34 cellular contexts compared by ENCODE assay signal in the genomic region with DNA sequence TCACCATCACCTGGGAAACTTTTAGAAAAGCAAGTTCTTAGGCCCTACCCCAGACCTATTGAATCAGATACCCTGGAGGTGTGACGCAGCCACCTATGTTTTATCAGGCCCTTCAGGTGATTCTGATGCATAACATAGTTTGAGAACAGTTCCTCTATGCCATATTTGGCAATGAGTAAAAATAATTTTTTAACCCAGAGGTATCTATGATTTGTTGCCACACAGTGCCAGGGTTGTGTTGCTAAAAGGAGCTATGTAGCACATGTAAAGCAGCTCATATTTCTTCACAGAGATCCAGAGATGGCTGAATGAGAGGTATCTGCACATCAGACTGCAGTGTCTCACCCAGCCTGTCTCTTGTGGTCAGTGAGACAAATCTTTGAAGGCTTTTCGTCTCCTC.
DNase-seq lines count a peak whose midpoint lies in the region; ATAC-seq and TF ChIP-seq lines count a peak whose summit lies in the region.
"Had no signal": no experiment of that assay in that cellular context is flagged by ENCODE, and none has a peak within 500 bp of the region (broad histone marks: within the 10 kb centered on the region; RNA-seq: fewer than 3 reads in every experiment).

No MANE protein-coding gene starts in this region.

- no peak overlapping the region for H2BK120ac ChIP-seq in trophoblast cell (ENCODE audit: insufficient read depth, low read length, poor library complexity)

- H3K27ac Mint-ChIP-seq in nephron progenitor cell: peak overlapping the region; percentile 4
- H3K27ac Mint-ChIP-seq in stimulated activated memory B cell treated with anti-CD40 and anti-IgM and Interleukin-4, amounts not matched to agents 10 μg/mL and 1 μg/mL and 100 μg/mL, for 72 hours: no peak overlapping the region
- H3K27ac Mint-ChIP-seq: B cell; CD14-positive monocyte; CD4-positive, alpha-beta memory T cell; CD4-positive, alpha-beta T cell; CD4-positive, CD25-positive, alpha-beta regulatory T cell; CD8-positive, alpha-beta memory T cell; CD8-positive, alpha-beta T cell had no signal

- no peak overlapping the region for H3K14ac ChIP-seq in trophoblast cell (ENCODE audit: low read length)

- DNase-seq in cardiac muscle cell (ENCODE audit: low read depth in 1 of 2, low spot score in 1 of 2) (no peak), Right ventricle myocardium superior (no peak), nephron progenitor cell (no peak), trophoblast cell (peak; percentile 63 to 88), GM20000 (ENCODE audit: low spot score) (no peak), DMS79 treated with DMSO at 0.1 percent for 48 hours (lab: John Stamatoyannopoulos, UW) (no peak), left lung (no peak)
- DNase-seq: 8988T; ACHN; AML-193; BE2C; C1 segment of cervical spinal cord; Caco-2; Calu3; CD4-positive, alpha-beta memory T cell; CD4-positive, alpha-beta T cell; CD4-positive, CD25-positive, alpha-beta regulatory T cell; CD8-positive, alpha-beta memory T cell; CD8-positive, alpha-beta T cell; COR-L47; DMS 273 treated with DMSO at 0.1 percent for 48 hours; DMS153; DMS53; DMS79; DND-41; EL had no signal

- no peak overlapping the region for H3K23ac ChIP-seq in trophoblast cell (ENCODE audit: low read length)

- H2AFZ ChIP-seq in trophoblast cell (ENCODE audit: insufficient read depth, low read length, poor library complexity): no peak overlapping the region

- no peaks in the 10 kb centered on the region for H3K79me1 ChIP-seq in trophoblast cell (ENCODE audit: low read length)

- H3K9ac ChIP-seq in trophoblast cell (ENCODE audit: low read length): no peak overlapping the region
- H3K9ac ChIP-seq: BLaER1; BLaER1 treated with 17β-estradiol and CSF1 and Interleukin-3, amounts not matched to agents 10 nM and 100 nM had no signal

- no peak overlapping the region for H2AK5ac ChIP-seq in trophoblast cell (ENCODE audit: low read length)

- H3K4me1 Mint-ChIP-seq in nephron progenitor cell: no peaks in the 10 kb centered on the region
- no peaks in the 10 kb centered on the region for H3K4me1 Mint-ChIP-seq in stimulated activated memory B cell treated with anti-CD40 and anti-IgM and Interleukin-4, amounts not matched to agents 10 μg/mL and 1 μg/mL and 100 μg/mL, for 72 hours
- H3K4me1 Mint-ChIP-seq: B cell; CD14-positive monocyte; CD4-positive, CD25-positive, alpha-beta regulatory T cell; CD8-positive, alpha-beta memory T cell had no signal

- H3K4me2 ChIP-seq in trophoblast cell (ENCODE audit: low read length): no peak overlapping the region
- H3K4me2 ChIP-seq: A549; BLaER1; BLaER1 treated with 17β-estradiol and CSF1 and Interleukin-3, amounts not matched to agents 10 nM and 100 nM had no signal

- H4K12ac ChIP-seq in trophoblast cell (ENCODE audit: low read depth, low read length): no peak overlapping the region

- H3K27me3 ChIP-seq in cardiac muscle cell (no peaks in the 10 kb centered on the region), trophoblast cell (ENCODE audit: insufficient read depth, low read length) (no peaks in the 10 kb centered on the region), left lung (no peaks in the 10 kb centered on the region)
- H3K27me3 ChIP-seq: BE2C; BLaER1; BLaER1 treated with 17β-estradiol and CSF1 and Interleukin-3, amounts not matched to agents 10 nM and 100 nM had no signal

- intact Hi-C loops in Right ventricle myocardium superior (cut with DNase I) (no loop called here), left lung (cut with DNase I) (no loop called here)

- no peak overlapping the region for H2BK5ac ChIP-seq in trophoblast cell (ENCODE audit: low read depth, low read length, poor library complexity)

- H3K4me3 Mint-ChIP-seq in nephron progenitor cell: no peak overlapping the region
- H3K4me3 Mint-ChIP-seq in stimulated activated memory B cell treated with anti-CD40 and anti-IgM and Interleukin-4, amounts not matched to agents 10 μg/mL and 1 μg/mL and 100 μg/mL, for 72 hours: no peak overlapping the region
- H3K4me3 Mint-ChIP-seq: B cell; CD14-positive monocyte; CD4-positive, alpha-beta memory T cell; CD4-positive, alpha-beta T cell; CD4-positive, CD25-positive, alpha-beta regulatory T cell; CD8-positive, alpha-beta memory T cell; CD8-positive, alpha-beta T cell had no signal

- no peaks in the 10 kb centered on the region for H3K9me3 Mint-ChIP-seq in nephron progenitor cell
- no peaks in the 10 kb centered on the region for H3K9me3 Mint-ChIP-seq in stimulated activated memory B cell treated with anti-CD40 and anti-IgM and Interleukin-4, amounts not matched to agents 10 μg/mL and 1 μg/mL and 100 μg/mL, for 72 hours
- H3K9me3 Mint-ChIP-seq: CD4-positive, alpha-beta T cell; CD8-positive, alpha-beta memory T cell; CD8-positive, alpha-beta T cell had no signal

- H3K4me3 ChIP-seq in cardiac muscle cell (no peak overlapping the region), trophoblast cell (ENCODE audit: low read depth, low read length) (no peak overlapping the region), left lung (no peak overlapping the region)
- H3K4me3 ChIP-seq: A549; BLaER1; BLaER1 treated with 17β-estradiol and CSF1 and Interleukin-3, amounts not matched to agents 10 nM and 100 nM had no signal

- H3K9me3 ChIP-seq in cardiac muscle cell (ENCODE audit: low read depth) (no peaks in the 10 kb centered on the region), trophoblast cell (ENCODE audit: insufficient read depth, low read depth, low read length) (no peaks in the 10 kb centered on the region), left lung (no peaks in the 10 kb centered on the region)
- H3K9me3 ChIP-seq: A549; BE2C; BLaER1; BLaER1 treated with 17β-estradiol and CSF1 and Interleukin-3, amounts not matched to agents 10 nM and 100 nM; Caco-2 had no signal

- no peak for ATAC-seq in Right ventricle myocardium superior (ENCODE audit: poor library complexity)
- peak; percentile 34 for ATAC-seq in stimulated activated memory B cell treated with anti-CD40 and anti-IgM and Interleukin-4, amounts not matched to agents 10 μg/mL and 1 μg/mL and 100 μg/mL, for 72 hours
- no peak for ATAC-seq in left lung
- ATAC-seq: A549; CD8-positive, alpha-beta T cell had no signal

- no peaks in the 10 kb centered on the region for H3K27me3 Mint-ChIP-seq in nephron progenitor cell (ENCODE audit: low read depth, poor library complexity)
- no peaks in the 10 kb centered on the region for H3K27me3 Mint-ChIP-seq in stimulated activated memory B cell treated with anti-CD40 and anti-IgM and Interleukin-4, amounts not matched to agents 10 μg/mL and 1 μg/mL and 100 μg/mL, for 72 hours
- H3K27me3 Mint-ChIP-seq: B cell; CD4-positive, alpha-beta memory T cell; CD4-positive, alpha-beta T cell; CD4-positive, CD25-positive, alpha-beta regulatory T cell; CD8-positive, alpha-beta memory T cell had no signal

- H2BK12ac ChIP-seq in trophoblast cell (ENCODE audit: low read length): no peak overlapping the region

- H3K4ac ChIP-seq in trophoblast cell (ENCODE audit: low read depth, low read length): no peak overlapping the region

- peak overlapping the region; percentile 53 for H3K27ac ChIP-seq in cardiac muscle cell
- H3K27ac ChIP-seq in trophoblast cell (ENCODE audit: low read depth, low read length): no peak overlapping the region
- no peak overlapping the region for H3K27ac ChIP-seq in left lung
- H3K27ac ChIP-seq: 22Rv1; A549; BLaER1; BLaER1 treated with 17β-estradiol and CSF1 and Interleukin-3, amounts not matched to agents 10 nM and 100 nM; C4-2B had no signal

- no CpG with 5 or more reads among the region's 2 CpGs for WGBS in trophoblast cell (ENCODE audit: extremely low coverage, insufficient coverage, insufficient read length)

- no peak for TF ChIP-seq CTCF in cardiac muscle cell (IDR thresholded peaks at IDR 0.05; ENCODE audit: low read depth, low read length)
- TF ChIP-seq CTCF in nephron progenitor cell (IDR thresholded peaks at IDR 0.05): no peak
- no peak for TF ChIP-seq CTCF in GM20000 (IDR thresholded peaks at IDR 0.05; ENCODE audit: extremely low read depth, missing control alignments)
- TF ChIP-seq CTCF in left lung (IDR thresholded peaks at IDR 0.05): no peak

- H3K36me3 Mint-ChIP-seq in nephron progenitor cell (ENCODE audit: low read depth): peaks cover 41% of the 10 kb centered on the region
- no peaks in the 10 kb centered on the region for H3K36me3 Mint-ChIP-seq in stimulated activated memory B cell treated with anti-CD40 and anti-IgM and Interleukin-4, amounts not matched to agents 10 μg/mL and 1 μg/mL and 100 μg/mL, for 72 hours
- H3K36me3 Mint-ChIP-seq: CD14-positive monocyte; CD4-positive, alpha-beta memory T cell; CD4-positive, CD25-positive, alpha-beta regulatory T cell; CD8-positive, alpha-beta memory T cell; CD8-positive, alpha-beta T cell had no signal

- no peaks in the 10 kb centered on the region for H3K79me2 ChIP-seq in trophoblast cell (ENCODE audit: control insufficient read depth, insufficient read depth, low read length, poor library complexity)

- no peak overlapping the region for H4K8ac ChIP-seq in trophoblast cell (ENCODE audit: low read depth, low read length)

- H4K91ac ChIP-seq in trophoblast cell (ENCODE audit: low read depth, low read length): no peak overlapping the region

- H3K36me3 ChIP-seq in cardiac muscle cell: peaks cover 3% of the 10 kb centered on the region
- no peaks in the 10 kb centered on the region for H3K36me3 ChIP-seq in trophoblast cell (ENCODE audit: control insufficient read depth in 1 of 2, insufficient read depth in 2 of 2, low read length in 2 of 2)
- no peaks in the 10 kb centered on the region for H3K36me3 ChIP-seq in left lung
- H3K36me3 ChIP-seq: BE2C; BLaER1; BLaER1 treated with 17β-estradiol and CSF1 and Interleukin-3, amounts not matched to agents 10 nM and 100 nM had no signal

- H3K4me1 ChIP-seq in cardiac muscle cell (ENCODE audit: low read depth) (peaks cover 19% of the 10 kb centered on the region), trophoblast cell (ENCODE audit: control insufficient read depth in 1 of 2, insufficient read depth in 2 of 2, low read length in 2 of 2) (no peaks in the 10 kb centered on the region), left lung (no peaks in the 10 kb centered on the region)
- H3K4me1 ChIP-seq: BE2C; BLaER1; BLaER1 treated with 17β-estradiol and CSF1 and Interleukin-3, amounts not matched to agents 10 nM and 100 nM; Caco-2 had no signal

- no peak overlapping the region for H3K18ac ChIP-seq in trophoblast cell (ENCODE audit: low read length)

Comparison
In these comparisons a context has a peak if more than half of its experiments do, and no peak if none do; other contexts are left out.
1. DNase-seq: peak in trophoblast cell (2 of 2); none in cardiac muscle cell (0 of 2), Right ventricle myocardium superior (single experiment), nephron progenitor cell (single experiment), GM20000 (single experiment), DMS79 treated with DMSO at 0.1 percent for 48 hours (single experiment) and left lung (0 of 2).